12 cellular contexts compared by ENCODE assay signal in genomic region chr5:123810253-123810652, GRCh38.
DNase-seq lines count a peak whose midpoint lies in the region; ATAC-seq and TF ChIP-seq lines count a peak whose summit lies in the region.
"Had no signal": no experiment of that assay in that cellular context is flagged by ENCODE, and none has a peak within 500 bp of the region (broad histone marks: within the 10 kb centered on the region; RNA-seq: fewer than 3 reads in every experiment).

No MANE protein-coding gene starts in this region.

- no peaks in the 10 kb centered on the region for H3K36me3 ChIP-seq in DND-41 (ENCODE audit: insufficient read depth, low read length)
- H3K36me3 ChIP-seq: HAP-1, tibial nerve had no signal

- H3K4me3 ChIP-seq in DND-41 (ENCODE audit: low read depth in 1 of 2, low read length in 2 of 2) (no peak overlapping the region), fibroblast of villous mesenchyme (ENCODE audit: low read depth, low read length) (no peak overlapping the region)
- H3K4me3 ChIP-seq: HAP-1, tibial nerve had no signal

- TF ChIP-seq CTCF in DND-41 (IDR thresholded peaks at IDR 0.05; ENCODE audit: borderline replicate concordance, extremely low read depth, low read length, poor library complexity, severe bottlenecking) (no peak), fibroblast of villous mesenchyme (IDR thresholded peaks at IDR 0.05; ENCODE audit: insufficient read depth, low read depth, low read length) (no peak), neural crest cell (conservative IDR thresholded peaks at IDR 0.05) (no peak)

- peak overlapping the region; percentile 73 for H3K27ac Mint-ChIP-seq in neural crest cell (ENCODE audit: unreplicated experiment)
- H3K27ac Mint-ChIP-seq: activated CD4-positive, alpha-beta T cell treated with anti-CD3 and anti-CD28 coated beads for 36 hours had no signal

- H3K4me3 Mint-ChIP-seq in neural crest cell: peak overlapping the region; percentile 53
- H3K4me3 Mint-ChIP-seq: activated CD4-positive, alpha-beta T cell treated with anti-CD3 and anti-CD28 coated beads for 36 hours had no signal

- no peaks in the 10 kb centered on the region for H3K36me3 Mint-ChIP-seq in neural crest cell (ENCODE audit: low read depth)

- no peaks in the 10 kb centered on the region for H3K27me3 Mint-ChIP-seq in neural crest cell (ENCODE audit: low read depth)
- H3K27me3 Mint-ChIP-seq: activated CD4-positive, alpha-beta T cell treated with anti-CD3 and anti-CD28 coated beads for 36 hours had no signal

- ATAC-seq in DND-41 (ENCODE audit: insufficient read depth, low read depth) (no peak), HG03520 (IDR thresholded peaks at IDR 0.05; ENCODE audit: unreplicated experiment) (no peak), HG02642 (IDR thresholded peaks at IDR 0.05; ENCODE audit: poor library complexity, unreplicated experiment) (no peak)
- ATAC-seq: activated CD4-positive, alpha-beta T cell treated with anti-CD3 and anti-CD28 coated beads for 36 hours had no signal

- 0 out of 2 replicates have a peak overlapping the region, but pooled peaks have one; percentile 22 for H2AFZ ChIP-seq in DND-41 (ENCODE audit: low read depth, low read length)

- H3K27ac ChIP-seq in DND-41 (ENCODE audit: low read length): no peak overlapping the region

- H3K9me3 Mint-ChIP-seq in neural crest cell: no peaks in the 10 kb centered on the region

- no peak for DNase-seq in DND-41
- DNase-seq in NCI-H69 (lab: John Stamatoyannopoulos, UW): peak; percentile 95
- peak; percentile 64 for DNase-seq in fibroblast of villous mesenchyme (ENCODE audit: low read depth)
- DNase-seq in neural crest cell (ENCODE audit: low read depth, low spot score): peak; percentile 33
- no peak for DNase-seq in GM19238 (ENCODE audit: insufficient read length, low spot score)
- no peak for DNase-seq in DMS79 treated with DMSO at 0.1 percent for 48 hours (lab: John Stamatoyannopoulos, UW)
- DNase-seq: activated CD4-positive, alpha-beta T cell treated with anti-CD3 and anti-CD28 coated beads for 36 hours; activated naive CD4-positive, alpha-beta T cell had no signal

- H4K20me1 ChIP-seq in DND-41 (ENCODE audit: insufficient read depth, low read length): no peaks in the 10 kb centered on the region

- H3K27me3 ChIP-seq in DND-41 (ENCODE audit: insufficient read depth, low read length, poor library complexity): no peaks in the 10 kb centered on the region
- H3K27me3 ChIP-seq: tibial nerve had no signal

- no peak overlapping the region for H3K9ac ChIP-seq in DND-41 (ENCODE audit: low read depth, low read length)

- H3K4me2 ChIP-seq in DND-41 (ENCODE audit: insufficient read depth, low read length): no peak overlapping the region

- peaks cover 35% of the 10 kb centered on the region for H3K4me1 ChIP-seq in DND-41 (ENCODE audit: insufficient read depth, low read length)

- H3K79me2 ChIP-seq in DND-41 (ENCODE audit: insufficient read depth, low read length): no peaks in the 10 kb centered on the region

- H3K4me1 Mint-ChIP-seq in neural crest cell: peaks cover 92% of the 10 kb centered on the region
- H3K4me1 Mint-ChIP-seq: activated CD4-positive, alpha-beta T cell treated with anti-CD3 and anti-CD28 coated beads for 36 hours had no signal

- no peaks in the 10 kb centered on the region for H3K9me3 ChIP-seq in DND-41 (ENCODE audit: insufficient read depth, low read length, severe bottlenecking)
- H3K9me3 ChIP-seq: HAP-1, tibial nerve had no signal

Comparison
In these comparisons a context has a peak if more than half of its experiments do, and no peak if none do; other contexts are left out.
1. DNase-seq: peak in NCI-H69 (single experiment), fibroblast of villous mesenchyme (single experiment) and neural crest cell (single experiment); none in DND-41 (single experiment), GM19238 (single experiment) and DMS79 treated with DMSO at 0.1 percent for 48 hours (single experiment).